8 cellular contexts compared by ENCODE assay signal in the genomic region with DNA sequence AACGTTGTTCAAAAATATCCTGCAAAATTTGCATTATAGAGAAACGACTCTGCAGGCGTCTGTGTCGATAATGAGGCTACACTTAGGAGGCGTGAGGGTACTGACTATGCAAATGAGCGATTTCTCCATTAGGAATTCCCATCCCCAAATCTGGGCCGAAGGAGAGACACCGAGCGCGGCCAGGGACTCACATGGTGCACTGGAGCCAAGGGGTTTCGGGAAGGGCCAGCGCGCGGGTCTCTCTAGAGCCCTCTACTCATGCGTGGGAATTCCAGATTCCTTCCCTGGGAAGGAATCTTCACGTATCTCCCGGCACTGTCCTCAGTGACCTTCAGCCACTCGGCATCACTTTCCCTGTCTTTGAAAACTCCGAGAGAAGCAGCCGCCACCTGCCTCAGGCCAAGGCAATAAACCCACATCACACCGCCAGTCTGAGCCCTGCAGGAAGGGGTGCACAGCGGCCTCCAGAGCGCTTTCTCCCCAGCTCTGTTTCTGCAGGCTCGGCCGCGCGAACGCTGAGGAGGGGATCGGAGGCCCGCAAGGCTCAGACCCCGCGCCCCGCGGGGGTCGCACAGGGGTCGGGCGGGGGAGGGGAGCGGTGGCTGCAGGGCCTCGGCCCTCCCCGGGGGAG. TPM values are rescaled to one million over a fixed set of nuclear protein-coding genes. Genes with fewer than 3 reads are reported as not detected.
A peak's percentile ranks its signal among the peaks of the same experiment; 100 is the strongest.
DNase-seq lines count a peak whose midpoint lies in the region; ATAC-seq and TF ChIP-seq lines count a peak whose summit lies in the region.

No MANE protein-coding gene starts in this region.

- peak overlapping the region; percentile 87 for H3K4me2 ChIP-seq in parathyroid adenoma (ENCODE audit: low read length)

- H3K4me3 Mint-ChIP-seq in activated T-helper 1 cell treated with anti-CD3 and anti-CD28 coated beads, Interleukin-12 subunit alpha, Interleukin-12 subunit beta, Interleukin-2, Interleukin-4 antibody, amounts not matched to agents 30 ng/mL and 10 ng/mL and 1 ng/mL, durations not matched to agents 14 hours and 24 hours and 36 hours = peak overlapping the region; percentile 77

- no peaks in the 10 kb centered on the region for H3K4me1 ChIP-seq in parathyroid adenoma

- ATAC-seq in GM19351 (IDR thresholded peaks at IDR 0.05; ENCODE audit: unreplicated experiment) (peak; percentile 60), HG03432 (IDR thresholded peaks at IDR 0.05; ENCODE audit: unreplicated experiment) (peak; percentile 58)

- TF ChIP-seq CTCF in parathyroid adenoma (IDR thresholded peaks at IDR 0.05) = no peak

- peak overlapping the region; percentile 37 for H3K9ac ChIP-seq in parathyroid adenoma

- peaks cover 2% of the 10 kb centered on the region for H3K36me3 Mint-ChIP-seq in activated T-helper 1 cell treated with anti-CD3 and anti-CD28 coated beads, Interleukin-12 subunit alpha, Interleukin-12 subunit beta, Interleukin-2, Interleukin-4 antibody, amounts not matched to agents 30 ng/mL and 10 ng/mL and 1 ng/mL, durations not matched to agents 14 hours and 24 hours and 36 hours (ENCODE audit: low read depth)

- no peaks in the 10 kb centered on the region for H3K9me3 ChIP-seq in parathyroid adenoma (ENCODE audit: control insufficient read depth, low read length)

- no peaks in the 10 kb centered on the region for H3K27me3 ChIP-seq in parathyroid adenoma (ENCODE audit: control insufficient read depth, insufficient read depth, low read length)

- H3K9me3 Mint-ChIP-seq in activated T-helper 1 cell treated with anti-CD3 and anti-CD28 coated beads, Interleukin-12 subunit alpha, Interleukin-12 subunit beta, Interleukin-2, Interleukin-4 antibody, amounts not matched to agents 30 ng/mL and 10 ng/mL and 1 ng/mL, durations not matched to agents 14 hours and 24 hours and 36 hours = no peaks in the 10 kb centered on the region

- DNase-seq in COLO668 (lab: John Stamatoyannopoulos, UW; ENCODE audit: unreplicated experiment) (peak; percentile 80), NCI-H526 treated with DMSO at 0.1 percent for 48 hours (lab: John Stamatoyannopoulos, UW) (peak; percentile 69), glomerular visceral epithelial cell (ENCODE audit: extremely low spot score) (peak; percentile 62), GM03348 (ENCODE audit: low spot score) (no peak)
- DNase-seq in activated T-helper 1 cell treated with anti-CD3 and anti-CD28 coated beads, Interleukin-12 subunit alpha, Interleukin-12 subunit beta, Interleukin-2, Interleukin-4 antibody, amounts not matched to agents 30 ng/mL and 10 ng/mL and 1 ng/mL, durations not matched to agents 14 hours and 24 hours and 36 hours (ENCODE audit: low spot score) = no peak

- peak overlapping the region; percentile 40 for H3K27ac Mint-ChIP-seq in activated T-helper 1 cell treated with anti-CD3 and anti-CD28 coated beads, Interleukin-12 subunit alpha, Interleukin-12 subunit beta, Interleukin-2, Interleukin-4 antibody, amounts not matched to agents 30 ng/mL and 10 ng/mL and 1 ng/mL, durations not matched to agents 14 hours and 24 hours and 36 hours

- H3K27me3 Mint-ChIP-seq in activated T-helper 1 cell treated with anti-CD3 and anti-CD28 coated beads, Interleukin-12 subunit alpha, Interleukin-12 subunit beta, Interleukin-2, Interleukin-4 antibody, amounts not matched to agents 30 ng/mL and 10 ng/mL and 1 ng/mL, durations not matched to agents 14 hours and 24 hours and 36 hours (ENCODE audit: insufficient read depth) = no peaks in the 10 kb centered on the region

- no peaks in the 10 kb centered on the region for H3K36me3 ChIP-seq in parathyroid adenoma (ENCODE audit: control insufficient read depth, insufficient read depth, low read length)

- intact Hi-C loops in activated T-helper 1 cell treated with anti-CD3 and anti-CD28 coated beads, Interleukin-12 subunit alpha, Interleukin-12 subunit beta, Interleukin-2, Interleukin-4 antibody, amounts not matched to agents 30 ng/mL and 10 ng/mL and 1 ng/mL, durations not matched to agents 14 hours and 24 hours and 36 hours (cut with micrococcal nuclease) = loop anchor here (1.0 to 5.0 kb wide), 9 partner anchors 46 to 212 kb away; partner anchors contain the start of genes HAUS6, PLIN2, RPS6 and RRAGA

- H3K4me3 ChIP-seq in parathyroid adenoma (ENCODE audit: low read depth, low read length) = peak overlapping the region; percentile 82

- peak overlapping the region; percentile 89 for H3K27ac ChIP-seq in parathyroid adenoma

- H3K4me1 Mint-ChIP-seq in activated T-helper 1 cell treated with anti-CD3 and anti-CD28 coated beads, Interleukin-12 subunit alpha, Interleukin-12 subunit beta, Interleukin-2, Interleukin-4 antibody, amounts not matched to agents 30 ng/mL and 10 ng/mL and 1 ng/mL, durations not matched to agents 14 hours and 24 hours and 36 hours (ENCODE audit: low read depth) = peaks cover 8% of the 10 kb centered on the region

- H2AFZ ChIP-seq in parathyroid adenoma = peak overlapping the region; percentile 91

- peaks cover 4% of the 10 kb centered on the region for H3K79me2 ChIP-seq in parathyroid adenoma

RNA-seq across cellular contexts. Expression of gene DENND4C, which starts 0.7 kb away (rescaled TPM):
- 18.4 and 21.1 TPM in 2 replicates for total RNA-seq in activated T-helper 1 cell treated with anti-CD3 and anti-CD28 coated beads, Interleukin-12 subunit alpha, Interleukin-12 subunit beta, Interleukin-2, Interleukin-4 antibody, amounts not matched to agents 30 ng/mL and 10 ng/mL and 1 ng/mL, durations not matched to agents 14 hours and 24 hours and 36 hours

Comparison
In these comparisons a context has a peak if more than half of its experiments do, and no peak if none do; other contexts are left out.
1. DNase-seq: peak in COLO668 (single experiment), NCI-H526 treated with DMSO at 0.1 percent for 48 hours (single experiment) and glomerular visceral epithelial cell (single experiment); none in activated T-helper 1 cell treated with anti-CD3 and anti-CD28 coated beads, Interleukin-12 subunit alpha, Interleukin-12 subunit beta, Interleukin-2, Interleukin-4 antibody, amounts not matched to agents 30 ng/mL and 10 ng/mL and 1 ng/mL, durations not matched to agents 14 hours and 24 hours and 36 hours (single experiment) and GM03348 (single experiment).